Comparison of ENCODE assay signal across 19 cellular contexts in genomic region chr17:62663304-62663703, GRCh38. TPM values are rescaled to one million over a fixed set of nuclear protein-coding genes. Genes with fewer than 3 reads are reported as not detected.
DNase-seq lines count a peak whose midpoint lies in the region; FAIRE-seq and TF ChIP-seq lines count a peak whose summit lies in the region.
"Had no signal": no experiment of that assay in that cellular context is flagged by ENCODE, and none has a peak within 500 bp of the region (broad histone marks: within the 10 kb centered on the region; RNA-seq: fewer than 3 reads in every experiment).

No MANE protein-coding gene starts in this region.

- no peak overlapping the region for H3K27ac Mint-ChIP-seq in endodermal cell
- H3K27ac Mint-ChIP-seq: T-cell had no signal

- 94% methylated on average over 3 to 6 of the region's 6 CpGs for whole genome bisulfite sequencing in endodermal cell (ENCODE audit: insufficient coverage in 1 of 2, insufficient read length in 1 of 2), 2 experiments

- H3K9ac ChIP-seq in endodermal cell (ENCODE audit: extremely low read depth, low read length, poor library complexity, severe bottlenecking): no peak overlapping the region

- peak; percentile 54 for FAIRE-seq in HTR-8/SVneo (lab: Jason Lieb, UNC)

- no peak overlapping the region for H3K4me3 ChIP-seq in endodermal cell (ENCODE audit: low read length)
- no peak overlapping the region for H3K4me3 ChIP-seq in left ventricle myocardium inferior
- H3K4me3 ChIP-seq: SJCRH30 had no signal

- no peak overlapping the region for H3K27ac ChIP-seq in endodermal cell (ENCODE audit: low read depth, low read length)
- no peak overlapping the region for H3K27ac ChIP-seq in left ventricle myocardium inferior (replicated peaks)
- H3K27ac ChIP-seq: SJCRH30 had no signal

- H3K9me3 Mint-ChIP-seq in endodermal cell: peaks cover 13% of the 10 kb centered on the region

- intact Hi-C loops in left ventricle myocardium inferior (cut with micrococcal nuclease): no loop called here

- H3K36me3 ChIP-seq in endodermal cell (ENCODE audit: control insufficient read depth, insufficient read depth, low read length): peaks cover 30% of the 10 kb centered on the region
- peaks cover 4% of the 10 kb centered on the region for H3K36me3 ChIP-seq in left ventricle myocardium inferior
- H3K36me3 ChIP-seq: SJCRH30 had no signal

- no peaks in the 10 kb centered on the region for H3K4me1 Mint-ChIP-seq in endodermal cell

- TF ChIP-seq CTCF in endodermal cell (conservative IDR thresholded peaks at IDR 0.05) (no peak), left ventricle myocardium inferior (IDR thresholded peaks at IDR 0.05; ENCODE audit: borderline replicate concordance) (no peak)

- H3K27me3 ChIP-seq in endodermal cell (ENCODE audit: control insufficient read depth, insufficient read depth, low read length, poor library complexity, severe bottlenecking): no peaks in the 10 kb centered on the region
- peaks cover 9% of the 10 kb centered on the region for H3K27me3 ChIP-seq in left ventricle myocardium inferior (ENCODE audit: low read depth)
- H3K27me3 ChIP-seq: SJCRH30 had no signal

- H3K4me3 Mint-ChIP-seq in endodermal cell: no peak overlapping the region
- H3K4me3 Mint-ChIP-seq: H9, T-cell had no signal

- DNase-seq in HTR-8/SVneo (ENCODE audit: insufficient read length, low spot score) (no peak), NOMO-1 treated with DMSO at 0.1 percent for 48 hours (lab: John Stamatoyannopoulos, UW; ENCODE audit: unreplicated experiment) (peak; percentile 55), endodermal cell (peak; percentile 28), NCI-H774 (lab: John Stamatoyannopoulos, UW) (no peak), left ventricle myocardium inferior (no peak), Kasumi-1 (lab: John Stamatoyannopoulos, UW) (no peak)
- no peak for DNase-seq in effector CD8-positive, alpha-beta T cell (lab: John Stamatoyannopoulos, UW)
- DNase-seq: ACHN, COR-L47, DMS79, H9, MM.1S, NCI-H1105 treated with DMSO at 0.1 percent for 48 hours, NCI-H2081, NCI-H2171, NCI-H345, NCI-H524 treated with DMSO at 0.1 percent for 48 hours, SJCRH30, T-cell had no signal

- no peaks in the 10 kb centered on the region for H3K27me3 Mint-ChIP-seq in endodermal cell (ENCODE audit: insufficient read depth)
- H3K27me3 Mint-ChIP-seq: T-cell had no signal

- peaks cover 49% of the 10 kb centered on the region for H3K36me3 Mint-ChIP-seq in endodermal cell (ENCODE audit: low read depth)

- H3K4me1 ChIP-seq in endodermal cell (ENCODE audit: control insufficient read depth, insufficient read depth, low read length): no peaks in the 10 kb centered on the region
- H3K4me1 ChIP-seq in left ventricle myocardium inferior: no peaks in the 10 kb centered on the region
- H3K4me1 ChIP-seq: SJCRH30 had no signal

- H3K9me3 ChIP-seq in endodermal cell (ENCODE audit: control insufficient read depth, low read length): peaks cover 20% of the 10 kb centered on the region
- H3K9me3 ChIP-seq in left ventricle myocardium inferior (replicated peaks): peaks cover 15% of the 10 kb centered on the region

RNA-seq across cellular contexts. Expression of gene MRC2, which starts 35.8 kb away (rescaled TPM):
- total RNA-seq in endodermal cell (100 to 1,000 TPM; 103 to 165 TPM), left ventricle myocardium inferior (22.8 TPM)
- polyA plus RNA-seq in endodermal cell (2013, experiment 1 of 2): 133 TPM
- polyA plus RNA-seq in endodermal cell (2013, experiment 2 of 2): 140 TPM

Comparison
In these comparisons a context has a peak if more than half of its experiments do, and no peak if none do; other contexts are left out.
1. DNase-seq: peak in NOMO-1 treated with DMSO at 0.1 percent for 48 hours (single experiment) and endodermal cell (single experiment); none in HTR-8/SVneo (single experiment), effector CD8-positive, alpha-beta T cell (single experiment), NCI-H774 (single experiment), left ventricle myocardium inferior (single experiment) and Kasumi-1 (0 of 2).